ENCODE assay signal across 1 cellular context in genomic region chr19:5031231-5032100, GRCh38.
TF ChIP-seq lines count a peak whose summit lies in the region.

No MANE protein-coding gene starts in this region.

TF ChIP-seq in IMR-90, 13 proteins besides CTCF, POLR2A, EP300 and RAD21 (continued from another document):
- TF ChIP-seq ELK1 (IDR thresholded peaks at IDR 0.05; ENCODE audit: borderline replicate concordance, low read depth, low read length): no peak
- no peak for TF ChIP-seq CEBPB (IDR thresholded peaks at IDR 0.05; ENCODE audit: low read depth, low read length)
- TF ChIP-seq MAFK (IDR thresholded peaks at IDR 0.05; ENCODE audit: low read depth, low read length): no peak
- TF ChIP-seq BHLHE40 (IDR thresholded peaks at IDR 0.05; ENCODE audit: low read depth, low read length): no peak
- TF ChIP-seq NFE2L2 (IDR thresholded peaks at IDR 0.05; ENCODE audit: low read depth, low read length): no peak
- TF ChIP-seq MXI1 (IDR thresholded peaks at IDR 0.05; ENCODE audit: borderline replicate concordance, low read depth, low read length): peak; percentile 13; the same call in 1 of the 2 replicates
- TF ChIP-seq SMC3 (IDR thresholded peaks at IDR 0.05; ENCODE audit: low read depth, low read length): peak; percentile 84
- TF ChIP-seq RFX5 (IDR thresholded peaks at IDR 0.05; ENCODE audit: low read depth, low read length): no peak
- TF ChIP-seq RCOR1 (IDR thresholded peaks at IDR 0.05; ENCODE audit: insufficient replicate concordance, low read length): no peak
- TF ChIP-seq CHD1 (IDR thresholded peaks at IDR 0.05; ENCODE audit: low read depth, low read length): no peak
